8 cellular contexts compared by ENCODE assay signal in the genomic region with DNA sequence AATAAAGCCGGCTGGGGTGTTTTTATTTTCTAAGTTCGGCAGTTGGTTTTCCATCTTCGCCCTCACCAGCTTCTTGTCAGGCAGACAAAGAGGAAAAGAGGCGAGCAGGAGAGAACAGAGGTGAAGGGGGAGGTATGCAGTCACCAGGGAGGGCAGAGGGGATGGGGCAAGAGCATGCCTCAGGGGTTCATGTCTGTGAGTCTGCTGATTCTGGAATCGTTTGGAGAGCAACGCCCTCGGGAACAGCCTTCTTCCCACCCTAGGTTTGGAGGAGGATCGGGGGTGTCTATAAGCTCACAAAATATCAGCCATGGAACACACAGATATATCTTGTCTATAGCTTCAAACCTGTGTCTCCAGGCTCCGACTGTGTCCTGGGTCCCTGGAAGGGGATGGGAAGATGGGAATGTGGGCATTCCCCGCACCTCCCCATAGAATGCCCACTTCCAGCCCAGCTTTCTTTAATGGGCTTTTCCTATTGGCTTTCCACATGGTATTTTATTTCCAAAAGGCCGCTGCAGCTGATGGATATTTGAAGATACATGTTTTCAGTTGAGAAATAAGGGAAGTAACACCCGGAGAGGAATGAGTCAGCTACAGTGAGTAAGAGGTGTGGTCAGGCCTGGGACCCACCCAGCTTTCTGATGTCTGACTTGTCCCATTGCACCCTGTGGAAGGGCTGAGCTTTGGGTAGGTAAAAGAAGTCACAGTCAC.
DNase-seq lines count a peak whose midpoint lies in the region; ATAC-seq and TF ChIP-seq lines count a peak whose summit lies in the region.

No MANE protein-coding gene starts in this region.

- H3K27ac Mint-ChIP-seq in Calu3 (ENCODE audit: unreplicated experiment): peak overlapping the region; percentile 44
- no peak overlapping the region for H3K27ac Mint-ChIP-seq in natural killer cell treated with Interleukin-12 subunit alpha and Interleukin-12 subunit beta and Interleukin-15 and Interleukin-18, amount 100 ng/mL, for 72 hours

- no peak overlapping the region for H3K4me3 Mint-ChIP-seq in Calu3 (ENCODE audit: low read depth, unreplicated experiment)
- H3K4me3 Mint-ChIP-seq in natural killer cell treated with Interleukin-12 subunit alpha and Interleukin-12 subunit beta and Interleukin-15 and Interleukin-18, amount 100 ng/mL, for 72 hours: no peak overlapping the region

- H3K36me3 Mint-ChIP-seq in Calu3 (ENCODE audit: insufficient read depth, unreplicated experiment): peaks cover 6% of the 10 kb centered on the region
- no peaks in the 10 kb centered on the region for H3K36me3 Mint-ChIP-seq in natural killer cell treated with Interleukin-12 subunit alpha and Interleukin-12 subunit beta and Interleukin-15 and Interleukin-18, amount 100 ng/mL, for 72 hours

- DNase-seq in Calu3 (peak; percentile 69), LHCN-M2 (ENCODE audit: low read depth) (peak; percentile 95), astrocyte of the hippocampus (ENCODE audit: low read depth, low spot score) (peak; percentile 86), mucosa of gallbladder (ENCODE audit: low spot score) (no peak), mesenteric fat pad (ENCODE audit: low spot score) (no peak)
- DNase-seq in natural killer cell treated with Interleukin-12 subunit alpha and Interleukin-12 subunit beta and Interleukin-15 and Interleukin-18, amount 100 ng/mL, for 72 hours (ENCODE audit: low spot score): peak; percentile 65
- no peak for DNase-seq in stimulated activated naive CD4-positive, alpha-beta T cell treated with Interleukin-2 at 50 U/mL for 16 hours (lab: John Stamatoyannopoulos, UW)

- BruUV-seq in Calu3 (replicated peaks; lab: Mats Ljungman, UMichigan): no TSS peak

- CTCF ChIA-PET in Calu3 (lab: Charles Lee): interaction anchor here (1.1 to 1.3 kb wide), 2 partner anchors 21 to 76 kb away, joined by 3 read pairs; no protein-coding TSS in a partner anchor

- intact Hi-C loops in Calu3 (cut with micrococcal nuclease; ENCODE audit: unreplicated experiment): no loop called here

- peaks cover 62% of the 10 kb centered on the region for H3K4me1 Mint-ChIP-seq in Calu3 (ENCODE audit: low read depth, unreplicated experiment)
- peaks cover 0 to 4% of the 10 kb centered on the region in 2 donors for H3K4me1 Mint-ChIP-seq in natural killer cell treated with Interleukin-12 subunit alpha and Interleukin-12 subunit beta and Interleukin-15 and Interleukin-18, amount 100 ng/mL, for 72 hours (ENCODE audit: low read depth in 2 of 2)

- H3K9me3 Mint-ChIP-seq in Calu3 (ENCODE audit: low read depth, unreplicated experiment): no peaks in the 10 kb centered on the region
- H3K9me3 Mint-ChIP-seq in natural killer cell treated with Interleukin-12 subunit alpha and Interleukin-12 subunit beta and Interleukin-15 and Interleukin-18, amount 100 ng/mL, for 72 hours: no peaks in the 10 kb centered on the region

- TF ChIP-seq CTCF in Calu3 (IDR thresholded peaks at IDR 0.05; ENCODE audit: unreplicated experiment): no peak

- peak; percentile 86 to 90 for ATAC-seq in natural killer cell treated with Interleukin-12 subunit alpha and Interleukin-12 subunit beta and Interleukin-15 and Interleukin-18, amount 100 ng/mL, for 72 hours
- ATAC-seq in HG02623 (IDR thresholded peaks at IDR 0.05; ENCODE audit: unreplicated experiment): no peak

- no peaks in the 10 kb centered on the region for H3K27me3 Mint-ChIP-seq in Calu3 (ENCODE audit: unreplicated experiment)
- H3K27me3 Mint-ChIP-seq in natural killer cell treated with Interleukin-12 subunit alpha and Interleukin-12 subunit beta and Interleukin-15 and Interleukin-18, amount 100 ng/mL, for 72 hours: peaks cover 23 to 51% of the 10 kb centered on the region in 2 donors

Comparison
In these comparisons a context has a peak if more than half of its experiments do, and no peak if none do; other contexts are left out.
1. DNase-seq: peak in Calu3 (single experiment), LHCN-M2 (single experiment), astrocyte of the hippocampus (single experiment) and natural killer cell treated with Interleukin-12 subunit alpha and Interleukin-12 subunit beta and Interleukin-15 and Interleukin-18, amount 100 ng/mL, for 72 hours (single experiment); none in mucosa of gallbladder (single experiment), stimulated activated naive CD4-positive, alpha-beta T cell treated with Interleukin-2 at 50 U/mL for 16 hours (single experiment) and mesenteric fat pad (single experiment).